In genomic region chr1:91876040-91876470, GRCh38 we compare ENCODE assay signal across 10 cellular contexts.
DNase-seq lines count a peak whose midpoint lies in the region; ATAC-seq lines count a peak whose summit lies in the region.
"Had no signal": no experiment of that assay in that cellular context is flagged by ENCODE, and none has a peak within 500 bp of the region (broad histone marks: within the 10 kb centered on the region; RNA-seq: fewer than 3 reads in every experiment).

No MANE protein-coding gene starts in this region.

- ATAC-seq in GM18502 (IDR thresholded peaks at IDR 0.05; ENCODE audit: poor library complexity, unreplicated experiment): peak; percentile 88
- peak; percentile 88 for ATAC-seq in GM21390 (IDR thresholded peaks at IDR 0.05; ENCODE audit: unreplicated experiment)
- ATAC-seq in HG03457 (IDR thresholded peaks at IDR 0.05; ENCODE audit: unreplicated experiment): peak; percentile 93

- peak; percentile 30 for DNase-seq in islet precursor cell
- DNase-seq in glomerular visceral epithelial cell (ENCODE audit: extremely low spot score): no peak
- no peak for DNase-seq in NCI-H1105 (lab: John Stamatoyannopoulos, UW)
- no peak for DNase-seq in COLO668 (lab: John Stamatoyannopoulos, UW; ENCODE audit: unreplicated experiment)
- DNase-seq in ACHN: no peak
- DNase-seq: activated CD4-positive, CD25-positive, alpha-beta regulatory T cell treated with anti-CD3 and anti-CD28 coated beads, Interleukin-2, amount 50 U/mL, for 72 hours; NCI-H1930 had no signal

- in situ Hi-C loops in ACHN (cut with HindIII; ENCODE audit: low pct_ligation_motif_present, low pct_unique_long_range_greater_than_20kb, low sequenced_read_pairs): no loop called here
